Comparison of ENCODE assay signal across 8 cellular contexts in the genomic region with DNA sequence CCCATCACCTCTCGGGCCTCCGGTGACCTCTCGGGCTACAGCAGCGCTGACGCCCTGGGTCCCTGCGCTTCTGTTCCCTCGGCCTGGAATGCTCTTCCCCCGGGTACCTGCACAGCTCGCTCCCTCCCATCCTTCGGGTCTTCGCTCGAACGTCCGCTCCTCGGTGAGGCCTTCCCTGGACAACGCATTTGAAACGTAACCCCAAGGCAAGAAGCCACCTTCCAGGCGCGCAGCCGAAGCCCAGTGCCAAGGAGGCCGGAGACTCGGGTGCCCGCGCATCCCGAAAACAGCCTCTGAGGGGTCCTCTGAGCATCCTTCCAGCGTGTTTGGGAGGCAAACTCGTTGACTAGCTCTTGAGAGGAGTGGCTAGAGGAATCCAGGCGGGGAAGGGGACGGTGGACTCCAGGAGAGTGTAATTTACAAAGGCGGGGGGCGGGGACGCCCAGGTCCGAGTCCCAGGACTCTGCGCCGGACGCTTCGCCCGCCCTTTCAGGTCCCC.
DNase-seq lines count a peak whose midpoint lies in the region; ATAC-seq and TF ChIP-seq lines count a peak whose summit lies in the region.

No MANE protein-coding gene starts in this region.

- H3K27me3 ChIP-seq in MM.1S (replicated peaks; ENCODE audit: insufficient read depth, low read length) (no peaks in the 10 kb centered on the region), PC-3 (ENCODE audit: low read length) (no peaks in the 10 kb centered on the region)

- peak; percentile 55 for DNase-seq in NCI-H146 (lab: John Stamatoyannopoulos, UW)
- no peak for DNase-seq in NCI-H146 treated with DMSO at 0.1 percent for 48 hours (lab: John Stamatoyannopoulos, UW; ENCODE audit: unreplicated experiment)
- DNase-seq in activated naive CD8-positive, alpha-beta T cell treated with anti-CD3 and anti-CD28 coated beads, Interleukin-2, amount 10 ng/mL, durations not matched to agents 7 days and 5 days, result peak; percentile 43
- no peak for DNase-seq in stimulated activated naive CD8-positive, alpha-beta T cell treated with anti-CD3 and anti-CD28 coated beads, Interleukin-15, Interleukin-2, amounts not matched to agents 100 U/mL and 50 U/mL, for 24 hours
- DNase-seq in MM.1S, result no peak
- no peak for DNase-seq in PC-3

- H3K4me3 ChIP-seq in iPS-18c (ENCODE audit: insufficient read depth, low read depth, low read length) (peak overlapping the region; percentile 68), MM.1S (ENCODE audit: low read length) (no peak overlapping the region), PC-3 (ENCODE audit: low read length) (no peak overlapping the region)

- BruUV-seq in PC-3 (replicated peaks; lab: Mats Ljungman, UMichigan), result no TSS peak

- H3K4me1 ChIP-seq in MM.1S (ENCODE audit: low read length), result no peaks in the 10 kb centered on the region
- H3K4me1 ChIP-seq in PC-3 (ENCODE audit: insufficient read depth, low read length), result no peaks in the 10 kb centered on the region; the same call in 1 of the 2 replicates

- H3K9me3 ChIP-seq in iPS-18c (ENCODE audit: control insufficient read depth, insufficient read depth, low read length) (no peaks in the 10 kb centered on the region), MM.1S (replicated peaks; ENCODE audit: insufficient read depth, low read length) (no peaks in the 10 kb centered on the region), PC-3 (ENCODE audit: low read length) (no peaks in the 10 kb centered on the region)

- H3K36me3 ChIP-seq in MM.1S (replicated peaks; ENCODE audit: insufficient read depth, low read length), result no peaks in the 10 kb centered on the region
- H3K36me3 ChIP-seq in PC-3 (ENCODE audit: low read depth, low read length), result no peaks in the 10 kb centered on the region

- H3K27ac Mint-ChIP-seq in activated naive CD8-positive, alpha-beta T cell treated with anti-CD3 and anti-CD28 coated beads, Interleukin-2, amount 10 ng/mL, durations not matched to agents 7 days and 5 days, result no peak overlapping the region

- H3K27me3 Mint-ChIP-seq in activated naive CD8-positive, alpha-beta T cell treated with anti-CD3 and anti-CD28 coated beads, Interleukin-2, amount 10 ng/mL, durations not matched to agents 7 days and 5 days, result peaks cover 47% of the 10 kb centered on the region

- POLR2A ChIA-PET in activated naive CD8-positive, alpha-beta T cell treated with anti-CD3 and anti-CD28 coated beads, Interleukin-2, amount 10 ng/mL, durations not matched to agents 7 days and 5 days (lab: Charles Lee), result no interaction called here
- POLR2A ChIA-PET in PC-3 (lab: Charles Lee; ENCODE audit: unreplicated experiment), result no interaction called here

- no peak overlapping the region for H3K4me2 ChIP-seq in MM.1S (ENCODE audit: low read depth, low read length)
- no peak overlapping the region for H3K4me2 ChIP-seq in PC-3 (ENCODE audit: low read length)

- H3F3A ChIP-seq in MM.1S (ENCODE audit: insufficient read depth, low read length) (no peaks in the 10 kb centered on the region), PC-3 (ENCODE audit: low read length, unreplicated experiment) (no peaks in the 10 kb centered on the region)

- no peaks in the 10 kb centered on the region for H3K36me3 Mint-ChIP-seq in activated naive CD8-positive, alpha-beta T cell treated with anti-CD3 and anti-CD28 coated beads, Interleukin-2, amount 10 ng/mL, durations not matched to agents 7 days and 5 days

- peak overlapping the region; percentile 79 for H3K4me3 Mint-ChIP-seq in activated naive CD8-positive, alpha-beta T cell treated with anti-CD3 and anti-CD28 coated beads, Interleukin-2, amount 10 ng/mL, durations not matched to agents 7 days and 5 days

- H3K9ac ChIP-seq in MM.1S (ENCODE audit: low read length) (no peak overlapping the region), PC-3 (ENCODE audit: low read length) (no peak overlapping the region)

- no peak overlapping the region for H3K27ac ChIP-seq in MM.1S (ENCODE audit: low read length)
- no peak overlapping the region for H3K27ac ChIP-seq in PC-3 (ENCODE audit: low read length)

- intact Hi-C loops in PC-3 (cut with micrococcal nuclease), result no loop called here

- no peaks in the 10 kb centered on the region for H4K20me1 ChIP-seq in MM.1S (ENCODE audit: insufficient read depth, low read length)
- no peaks in the 10 kb centered on the region for H4K20me1 ChIP-seq in PC-3 (ENCODE audit: low read length)

- CTCF ChIA-PET in PC-3 (lab: Charles Lee), result no interaction called here

- H3K4me1 Mint-ChIP-seq in activated naive CD8-positive, alpha-beta T cell treated with anti-CD3 and anti-CD28 coated beads, Interleukin-2, amount 10 ng/mL, durations not matched to agents 7 days and 5 days, result peaks cover 18% of the 10 kb centered on the region

- no peaks in the 10 kb centered on the region for H3K9me3 Mint-ChIP-seq in activated naive CD8-positive, alpha-beta T cell treated with anti-CD3 and anti-CD28 coated beads, Interleukin-2, amount 10 ng/mL, durations not matched to agents 7 days and 5 days

- TF ChIP-seq CTCF in MM.1S (IDR thresholded peaks at IDR 0.05; ENCODE audit: low read length) (no peak), PC-3 (conservative IDR thresholded peaks at IDR 0.05; ENCODE audit: low read depth, low read length) (no peak)

- H3K9me2 ChIP-seq in MM.1S (replicated peaks; ENCODE audit: insufficient read depth, low read length) (no peaks in the 10 kb centered on the region), PC-3 (replicated peaks; ENCODE audit: low read length) (no peaks in the 10 kb centered on the region)

- H2AFZ ChIP-seq in MM.1S (ENCODE audit: low read length), result no peak overlapping the region
- no peak overlapping the region for H2AFZ ChIP-seq in PC-3 (ENCODE audit: low read length)

- no peak for ATAC-seq in activated naive CD8-positive, alpha-beta T cell treated with anti-CD3 and anti-CD28 coated beads, Interleukin-2, amount 10 ng/mL, durations not matched to agents 7 days and 5 days (ENCODE audit: low read depth)
- ATAC-seq in stimulated activated naive CD8-positive, alpha-beta T cell treated with anti-CD3 and anti-CD28 coated beads, Interleukin-15, Interleukin-2, amounts not matched to agents 100 U/mL and 50 U/mL, for 24 hours, result peak; percentile 32
- ATAC-seq in PC-3, result no peak
- no peak for ATAC-seq in HG03565 (IDR thresholded peaks at IDR 0.05; ENCODE audit: unreplicated experiment)

- H3K79me2 ChIP-seq in MM.1S (ENCODE audit: low read length) (no peaks in the 10 kb centered on the region), PC-3 (ENCODE audit: low read length) (no peaks in the 10 kb centered on the region)

Comparison
In these comparisons a context has a peak if more than half of its experiments do, and no peak if none do; other contexts are left out.
1. DNase-seq: peak in NCI-H146 (single experiment) and activated naive CD8-positive, alpha-beta T cell treated with anti-CD3 and anti-CD28 coated beads, Interleukin-2, amount 10 ng/mL, durations not matched to agents 7 days and 5 days (single experiment); none in NCI-H146 treated with DMSO at 0.1 percent for 48 hours (single experiment), stimulated activated naive CD8-positive, alpha-beta T cell treated with anti-CD3 and anti-CD28 coated beads, Interleukin-15, Interleukin-2, amounts not matched to agents 100 U/mL and 50 U/mL, for 24 hours (single experiment), MM.1S (single experiment) and PC-3 (single experiment).